ENCODE assay signal across 8 cellular contexts in the genomic region with DNA sequence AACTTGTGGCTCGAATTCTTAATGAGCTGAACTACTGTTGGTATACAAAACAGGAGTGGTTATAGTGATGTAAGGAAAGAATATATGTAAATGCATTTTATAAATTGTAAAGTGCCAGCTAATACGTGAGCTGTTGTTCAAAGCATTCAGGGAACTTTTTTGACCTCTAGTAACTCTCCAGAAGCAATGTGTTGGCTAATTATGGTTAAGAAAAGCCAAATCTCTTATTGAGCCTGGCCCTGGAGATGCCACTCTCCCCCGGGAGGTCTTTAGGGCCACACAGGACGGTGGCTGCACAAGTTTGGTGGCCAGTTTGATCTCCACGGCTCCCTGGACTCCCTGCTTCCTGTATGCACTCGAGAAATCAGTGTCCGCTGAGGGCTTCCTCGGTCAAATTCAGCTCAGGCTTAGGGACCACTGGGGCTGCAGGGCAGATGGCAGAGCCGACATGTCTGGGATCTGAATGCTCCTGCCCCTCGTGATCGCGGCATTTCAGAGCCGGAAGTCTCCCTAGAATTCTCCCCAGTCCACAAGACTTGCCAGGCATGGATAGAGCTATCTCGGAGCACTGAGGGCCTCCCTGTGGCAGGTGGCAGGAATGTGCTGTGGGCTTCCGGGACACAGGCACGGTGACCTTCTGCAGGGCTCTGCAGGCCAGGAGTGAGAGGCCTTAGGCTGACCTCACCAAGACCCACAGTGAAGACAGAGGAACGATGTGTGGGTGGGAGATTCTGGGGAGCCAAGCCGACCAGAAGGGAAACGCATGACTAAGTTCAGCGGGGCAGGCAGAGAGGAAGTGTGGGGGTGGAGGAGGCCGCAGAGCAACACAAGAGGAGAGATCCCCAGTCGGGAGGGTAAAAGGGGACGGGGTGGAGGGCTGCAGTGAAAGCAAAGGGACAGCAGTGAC. TPM values are rescaled to one million over a fixed set of nuclear protein-coding genes. Genes with fewer than 3 reads are reported as not detected.
A peak's percentile ranks its signal among the peaks of the same experiment; 100 is the strongest.
DNase-seq lines count a peak whose midpoint lies in the region; ATAC-seq, FAIRE-seq and TF ChIP-seq lines count a peak whose summit lies in the region.

No MANE protein-coding gene starts in this region.

- DNase-seq in RCC 7860 (ENCODE audit: low spot score) (peak; percentile 14), body of pancreas (peak in 1 of 4 donors; percentile 63), medulla oblongata (ENCODE audit: extremely low spot score) (peak; percentile 70), ureter (ENCODE audit: low spot score) (no peak), OCI-LY7 (ENCODE audit: low spot score) (no peak), NAMALWA (ENCODE audit: low spot score) (no peak)

- BruUV-seq in OCI-LY7 (replicated peaks; lab: Mats Ljungman, UMichigan): no TSS peak

- H3K36me3 ChIP-seq in body of pancreas (replicated peaks in 1 of 2; ENCODE audit: insufficient read depth in 1 of 2, low read depth in 2 of 2): no peaks in the 10 kb centered on the region
- H3K36me3 ChIP-seq in OCI-LY7 (ENCODE audit: insufficient read depth, low read length): peaks cover 20% of the 10 kb centered on the region; the same call in 1 of the 2 replicates

- H3K27me3 Mint-ChIP-seq in stimulated activated naive CD8-positive, alpha-beta T cell treated with anti-CD3 and anti-CD28 coated beads, Interleukin-15, Interleukin-2, amounts not matched to agents 100 ng/mL and 50 ng/mL, for 24 hours: no peaks in the 10 kb centered on the region

- H3K27me3 ChIP-seq in body of pancreas: no peaks in the 10 kb centered on the region

- peak; percentile 51 for ATAC-seq in GM18498 (IDR thresholded peaks at IDR 0.05; ENCODE audit: unreplicated experiment)
- ATAC-seq in body of pancreas: peak; percentile 24

- H2AFZ ChIP-seq in OCI-LY7 (ENCODE audit: low read length): no peak overlapping the region

- H3K9me3 ChIP-seq in body of pancreas: no peaks in the 10 kb centered on the region
- no peaks in the 10 kb centered on the region for H3K9me3 ChIP-seq in OCI-LY7 (ENCODE audit: low read length)

- CTCF ChIA-PET in OCI-LY7 (lab: Charles Lee; ENCODE audit: unreplicated experiment): no interaction called here

- H3K4me3 ChIP-seq in body of pancreas: no peak overlapping the region
- H3K4me3 ChIP-seq in OCI-LY7 (ENCODE audit: low read depth, low read length, poor library complexity, severe bottlenecking): no peak overlapping the region

- no peaks in the 10 kb centered on the region for H3K9me3 Mint-ChIP-seq in stimulated activated naive CD8-positive, alpha-beta T cell treated with anti-CD3 and anti-CD28 coated beads, Interleukin-15, Interleukin-2, amounts not matched to agents 100 ng/mL and 50 ng/mL, for 24 hours

- no peaks in the 10 kb centered on the region for H3K9me2 ChIP-seq in OCI-LY7 (ENCODE audit: insufficient read depth, low read length)

- H4K20me1 ChIP-seq in OCI-LY7 (ENCODE audit: insufficient read depth, low read length): no peaks in the 10 kb centered on the region

- no peak for TF ChIP-seq POLR2A in body of pancreas (IDR thresholded peaks at IDR 0.05)

- H3K4me3 Mint-ChIP-seq in stimulated activated naive CD8-positive, alpha-beta T cell treated with anti-CD3 and anti-CD28 coated beads, Interleukin-15, Interleukin-2, amounts not matched to agents 100 ng/mL and 50 ng/mL, for 24 hours: peak overlapping the region; percentile 24

- H3K27ac Mint-ChIP-seq in stimulated activated naive CD8-positive, alpha-beta T cell treated with anti-CD3 and anti-CD28 coated beads, Interleukin-15, Interleukin-2, amounts not matched to agents 100 ng/mL and 50 ng/mL, for 24 hours: peak overlapping the region; percentile 69

- POLR2A ChIA-PET in OCI-LY7 (lab: Charles Lee): interaction anchor here (0.6 kb wide), 1 partner anchor 47 kb away, joined by 3 read pairs; no protein-coding TSS in a partner anchor

- H3K4me1 ChIP-seq in body of pancreas (no peaks in the 10 kb centered on the region), OCI-LY7 (ENCODE audit: insufficient read depth, low read length, poor library complexity, severe bottlenecking) (peaks cover 5% of the 10 kb centered on the region)

- peaks cover 27% of the 10 kb centered on the region for H3K4me1 Mint-ChIP-seq in stimulated activated naive CD8-positive, alpha-beta T cell treated with anti-CD3 and anti-CD28 coated beads, Interleukin-15, Interleukin-2, amounts not matched to agents 100 ng/mL and 50 ng/mL, for 24 hours (ENCODE audit: low read depth)

- H3K4me2 ChIP-seq in OCI-LY7 (ENCODE audit: low read length): no peak overlapping the region

- peak overlapping the region in 1 of 4 donors; percentile 15 for H3K27ac ChIP-seq in body of pancreas
- H3K27ac ChIP-seq in OCI-LY7 (ENCODE audit: low read depth, low read length, poor library complexity, severe bottlenecking): no peak overlapping the region

- peaks cover 26% of the 10 kb centered on the region for H3K36me3 Mint-ChIP-seq in stimulated activated naive CD8-positive, alpha-beta T cell treated with anti-CD3 and anti-CD28 coated beads, Interleukin-15, Interleukin-2, amounts not matched to agents 100 ng/mL and 50 ng/mL, for 24 hours (ENCODE audit: low read depth)

- WGBS in body of pancreas, 2 donors: 65 to 68% methylated on average over 14 to 22 of the region's 23 CpGs

- H3K79me2 ChIP-seq in OCI-LY7 (ENCODE audit: insufficient read depth, low read depth, low read length): no peaks in the 10 kb centered on the region

- no peak for FAIRE-seq in RCC 7860 (lab: Jason Lieb, UNC)

- no peak for TF ChIP-seq CTCF in body of pancreas (IDR thresholded peaks at IDR 0.05)
- no peak for TF ChIP-seq CTCF in OCI-LY7 (conservative IDR thresholded peaks at IDR 0.05; ENCODE audit: low read length)

- intact Hi-C loops in body of pancreas (cut with DNase I): no loop called here
- intact Hi-C loops in OCI-LY7 (cut with micrococcal nuclease; ENCODE audit: unreplicated experiment): no loop called here

RNA-seq across cellular contexts. Expression of a gene that starts 18.6 kb away (rescaled TPM):
- 1 to 10 TPM; 1.3 to 3.4 TPM for total RNA-seq in body of pancreas
- total RNA-seq in ureter: 5.8 TPM
- 0.76 and 1.2 TPM in 2 replicates for total RNA-seq in OCI-LY7 (2014; rRNA removed; shearing (Covaris generic))
- total RNA-seq in OCI-LY7 (2022): 1.2 and 1.6 TPM in 2 replicates

Comparison
In these comparisons a context has a peak if more than half of its experiments do, and no peak if none do; other contexts are left out.
1. DNase-seq: peak in RCC 7860 (single experiment) and medulla oblongata (single experiment); none in ureter (single experiment), OCI-LY7 (single experiment) and NAMALWA (single experiment).